In the genomic region with DNA sequence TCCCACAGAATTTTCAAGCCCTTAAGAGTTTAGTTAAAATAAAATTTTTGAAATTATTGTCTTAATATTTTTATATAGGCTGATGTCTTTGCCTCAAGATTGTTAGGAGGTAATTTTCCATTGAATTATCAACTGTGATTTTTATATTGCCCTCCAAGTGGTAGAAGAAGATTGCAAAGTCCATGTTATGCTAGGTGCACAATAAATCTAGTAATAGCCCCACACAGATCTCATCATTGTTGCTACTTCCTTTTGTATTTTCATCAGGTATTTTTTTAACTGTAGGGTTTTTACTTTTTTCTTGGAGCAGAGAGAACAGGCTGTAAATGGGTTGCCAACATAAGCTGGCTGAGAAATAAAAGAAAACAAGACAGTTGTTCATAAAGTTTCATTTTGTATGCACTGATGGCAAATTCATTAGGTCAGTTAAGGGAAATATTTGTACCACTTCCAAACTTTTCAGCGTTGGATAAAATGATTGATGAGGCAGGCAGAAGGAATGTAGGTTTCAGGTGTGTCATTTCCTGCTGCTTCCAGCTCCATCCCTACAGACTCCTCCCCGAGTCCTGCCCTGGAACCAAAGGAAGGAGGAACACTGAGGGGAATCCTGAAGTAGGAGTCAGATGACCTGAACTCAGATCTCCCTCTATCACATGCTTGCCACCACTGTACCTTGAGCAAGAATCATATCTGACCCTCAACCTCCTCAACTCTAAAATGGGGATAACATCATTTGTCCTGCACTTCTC, we compare ENCODE assay signal across 1 cellular context.
TF ChIP-seq lines count a peak whose summit lies in the region.

No MANE protein-coding gene starts in this region.

TF ChIP-seq in GM23338, 12 proteins besides CTCF, POLR2A, EP300 and RAD21 (continued from another document):
- TF ChIP-seq, protein P1, sequence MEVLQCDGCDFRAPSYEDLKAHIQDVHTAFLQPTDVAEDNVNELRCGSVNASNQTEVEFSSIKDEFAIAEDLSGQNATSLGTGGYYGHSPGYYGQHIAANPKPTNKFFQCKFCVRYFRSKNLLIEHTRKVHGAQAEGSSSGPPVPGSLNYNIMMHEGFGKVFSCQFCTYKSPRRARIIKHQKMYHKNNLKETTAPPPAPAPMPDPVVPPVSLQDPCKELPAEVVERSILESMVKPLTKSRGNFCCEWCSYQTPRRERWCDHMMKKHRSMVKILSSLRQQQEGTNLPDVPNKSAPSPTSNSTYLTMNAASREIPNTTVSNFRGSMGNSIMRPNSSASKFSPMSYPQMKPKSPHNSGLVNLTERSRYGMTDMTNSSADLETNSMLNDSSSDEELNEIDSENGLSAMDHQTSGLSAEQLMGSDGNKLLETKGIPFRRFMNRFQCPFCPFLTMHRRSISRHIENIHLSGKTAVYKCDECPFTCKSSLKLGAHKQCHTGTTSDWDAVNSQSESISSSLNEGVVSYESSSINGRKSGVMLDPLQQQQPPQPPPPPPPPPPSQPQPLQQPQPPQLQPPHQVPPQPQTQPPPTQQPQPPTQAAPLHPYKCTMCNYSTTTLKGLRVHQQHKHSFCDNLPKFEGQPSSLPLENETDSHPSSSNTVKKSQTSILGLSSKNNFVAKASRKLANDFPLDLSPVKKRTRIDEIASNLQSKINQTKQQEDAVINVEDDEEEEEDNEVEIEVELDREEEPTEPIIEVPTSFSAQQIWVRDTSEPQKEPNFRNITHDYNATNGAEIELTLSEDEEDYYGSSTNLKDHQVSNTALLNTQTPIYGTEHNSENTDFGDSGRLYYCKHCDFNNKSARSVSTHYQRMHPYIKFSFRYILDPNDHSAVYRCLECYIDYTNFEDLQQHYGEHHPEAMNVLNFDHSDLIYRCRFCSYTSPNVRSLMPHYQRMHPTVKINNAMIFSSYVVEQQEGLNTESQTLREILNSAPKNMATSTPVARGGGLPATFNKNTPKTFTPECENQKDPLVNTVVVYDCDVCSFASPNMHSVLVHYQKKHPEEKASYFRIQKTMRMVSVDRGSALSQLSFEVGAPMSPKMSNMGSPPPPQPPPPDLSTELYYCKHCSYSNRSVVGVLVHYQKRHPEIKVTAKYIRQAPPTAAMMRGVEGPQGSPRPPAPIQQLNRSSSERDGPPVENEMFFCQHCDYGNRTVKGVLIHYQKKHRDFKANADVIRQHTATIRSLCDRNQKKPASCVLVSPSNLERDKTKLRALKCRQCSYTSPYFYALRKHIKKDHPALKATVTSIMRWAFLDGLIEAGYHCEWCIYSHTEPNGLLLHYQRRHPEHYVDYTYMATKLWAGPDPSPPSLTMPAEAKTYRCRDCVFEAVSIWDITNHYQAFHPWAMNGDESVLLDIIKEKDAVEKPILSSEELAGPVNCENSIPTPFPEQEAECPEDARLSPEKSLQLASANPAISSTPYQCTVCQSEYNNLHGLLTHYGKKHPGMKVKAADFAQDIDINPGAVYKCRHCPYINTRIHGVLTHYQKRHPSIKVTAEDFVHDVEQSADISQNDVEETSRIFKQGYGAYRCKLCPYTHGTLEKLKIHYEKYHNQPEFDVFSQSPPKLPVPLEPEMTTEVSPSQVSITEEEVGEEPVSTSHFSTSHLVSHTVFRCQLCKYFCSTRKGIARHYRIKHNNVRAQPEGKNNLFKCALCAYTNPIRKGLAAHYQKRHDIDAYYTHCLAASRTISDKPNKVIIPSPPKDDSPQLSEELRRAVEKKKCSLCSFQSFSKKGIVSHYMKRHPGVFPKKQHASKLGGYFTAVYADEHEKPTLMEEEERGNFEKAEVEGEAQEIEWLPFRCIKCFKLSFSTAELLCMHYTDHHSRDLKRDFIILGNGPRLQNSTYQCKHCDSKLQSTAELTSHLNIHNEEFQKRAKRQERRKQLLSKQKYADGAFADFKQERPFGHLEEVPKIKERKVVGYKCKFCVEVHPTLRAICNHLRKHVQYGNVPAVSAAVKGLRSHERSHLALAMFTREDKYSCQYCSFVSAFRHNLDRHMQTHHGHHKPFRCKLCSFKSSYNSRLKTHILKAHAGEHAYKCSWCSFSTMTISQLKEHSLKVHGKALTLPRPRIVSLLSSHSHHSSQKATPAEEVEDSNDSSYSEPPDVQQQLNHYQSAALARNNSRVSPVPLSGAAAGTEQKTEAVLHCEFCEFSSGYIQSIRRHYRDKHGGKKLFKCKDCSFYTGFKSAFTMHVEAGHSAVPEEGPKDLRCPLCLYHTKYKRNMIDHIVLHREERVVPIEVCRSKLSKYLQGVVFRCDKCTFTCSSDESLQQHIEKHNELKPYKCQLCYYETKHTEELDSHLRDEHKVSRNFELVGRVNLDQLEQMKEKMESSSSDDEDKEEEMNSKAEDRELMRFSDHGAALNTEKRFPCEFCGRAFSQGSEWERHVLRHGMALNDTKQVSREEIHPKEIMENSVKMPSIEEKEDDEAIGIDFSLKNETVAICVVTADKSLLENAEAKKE (CRISPR knock-in tag; IDR thresholded peaks at IDR 0.05) = no peak
- TF ChIP-seq POLR2AphosphoS5 (IDR thresholded peaks at IDR 0.05; ENCODE audit: low read depth) (no peak), ZNF114 (CRISPR knock-in tag; IDR thresholded peaks at IDR 0.05) (no peak), EZH2 (IDR thresholded peaks at IDR 0.05; ENCODE audit: low read depth, unreplicated experiment) (no peak), EZH2phosphoT487 (IDR thresholded peaks at IDR 0.05; ENCODE audit: unreplicated experiment) (no peak), STAT1 (IDR thresholded peaks at IDR 0.05; ENCODE audit: unreplicated experiment) (no peak)
TF ChIP-seq in GM23338: peak in this region for 0.
